In the genomic region with DNA sequence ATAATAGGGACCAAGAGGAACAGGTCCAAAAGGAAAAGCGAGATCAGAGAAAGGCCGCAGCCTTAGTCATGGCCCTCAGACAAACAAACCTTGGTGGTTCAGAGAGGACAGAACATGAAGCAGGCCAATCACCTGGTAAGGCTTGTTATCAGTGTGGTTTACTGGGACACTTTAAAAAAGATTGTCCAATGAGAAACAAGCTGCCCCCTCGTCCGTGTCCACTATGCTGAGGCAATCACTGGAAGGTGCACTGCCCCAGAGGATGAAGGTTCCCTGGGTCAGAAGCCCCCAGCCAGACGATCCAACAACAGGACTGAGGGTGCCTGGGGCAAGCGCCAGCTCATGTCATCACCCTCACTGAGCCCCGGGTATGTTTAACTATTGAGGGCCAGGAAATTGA, we compare ENCODE assay signal across 10 cellular contexts. TPM values are rescaled to one million over a fixed set of nuclear protein-coding genes. Genes with fewer than 3 reads are reported as not detected.
DNase-seq lines count a peak whose midpoint lies in the region; ATAC-seq and TF ChIP-seq lines count a peak whose summit lies in the region.
"Not testable (repeated sequence)": the region's sequence is repeated elsewhere in the genome, so short reads cannot be mapped to it uniquely, and the experiment has no call there.
"Had no signal": no experiment of that assay in that cellular context is flagged by ENCODE, and none has a peak within 500 bp of the region (broad histone marks: within the 10 kb centered on the region; RNA-seq: fewer than 3 reads in every experiment).

No MANE protein-coding gene starts in this region.

- H3K18ac ChIP-seq in mesendoderm (ENCODE audit: low read length): not testable (repeated sequence)

- H3K27me3 ChIP-seq in GM23338 (ENCODE audit: insufficient read depth): peaks cover 34% of the 10 kb centered on the region
- H3K27me3 ChIP-seq in Loucy (ENCODE audit: insufficient read depth, low read length, poor library complexity, severe bottlenecking); endodermal cell (ENCODE audit: control insufficient read depth, insufficient read depth, low read length, poor library complexity, severe bottlenecking); mesendoderm (ENCODE audit: insufficient read depth, low read length, poor library complexity); psoas muscle (ENCODE audit: insufficient read depth in 3 of 3, low read length in 2 of 3): not testable (repeated sequence)

- not testable (repeated sequence) for H3K9me3 ChIP-seq in Loucy (ENCODE audit: insufficient read depth, low read depth, low read length); endodermal cell (ENCODE audit: control insufficient read depth, low read length); psoas muscle

- not testable (repeated sequence) for H3K9me2 ChIP-seq in GM23338 (ENCODE audit: insufficient read depth); Loucy (replicated peaks; ENCODE audit: low read depth, low read length)

- H4K20me1 ChIP-seq in GM23338 (replicated peaks; ENCODE audit: insufficient read depth): not testable (repeated sequence)
- peaks cover 12% of the 10 kb centered on the region for H4K20me1 ChIP-seq in Loucy (ENCODE audit: insufficient read depth, low read length, poor library complexity, severe bottlenecking)

- DNase-seq in GM23338 (ENCODE audit: low spot score); psoas muscle: not testable (repeated sequence)
- DNase-seq in endodermal cell (peak; percentile 54), left lobe of liver (ENCODE audit: low spot score) (peak; percentile 46), mesendoderm (peak; percentile 30)

- H4K5ac ChIP-seq in mesendoderm (ENCODE audit: low read length): not testable (repeated sequence)

- not testable (repeated sequence) for TF ChIP-seq CTCF in GM23338 (conservative IDR thresholded peaks at IDR 0.05; ENCODE audit: low read depth in 2 of 2); Loucy (conservative IDR thresholded peaks at IDR 0.05; ENCODE audit: low read length); endodermal cell (conservative IDR thresholded peaks at IDR 0.05); psoas muscle (IDR thresholded peaks at IDR 0.05)

- not testable (repeated sequence) for H3K4me3 Mint-ChIP-seq in GM23338
- H3K4me3 Mint-ChIP-seq in endodermal cell: peak overlapping the region; percentile 83

- intact Hi-C loops in psoas muscle (cut with DNase I): not testable (repeated sequence)

- not testable (repeated sequence) for H3K4ac ChIP-seq in mesendoderm (ENCODE audit: low read depth, low read length)

- peaks cover 53% of the 10 kb centered on the region for H3K27me3 Mint-ChIP-seq in GM23338 (ENCODE audit: insufficient read depth, low read depth, poor library complexity)
- H3K27me3 Mint-ChIP-seq in endodermal cell (ENCODE audit: insufficient read depth): not testable (repeated sequence)

- H3K4me1 Mint-ChIP-seq in GM23338 (peaks cover 36% of the 10 kb centered on the region), endodermal cell (peaks cover 24% of the 10 kb centered on the region)

- H3K4me1 ChIP-seq in GM23338 (ENCODE audit: insufficient read depth) (peaks cover 19% of the 10 kb centered on the region), Loucy (ENCODE audit: insufficient read depth, low read length, poor library complexity, severe bottlenecking) (peaks cover 12% of the 10 kb centered on the region)
- not testable (repeated sequence) for H3K4me1 ChIP-seq in endodermal cell (ENCODE audit: control insufficient read depth, insufficient read depth, low read length); mesendoderm (ENCODE audit: control insufficient read depth, low read depth, low read length); psoas muscle

- H2AK5ac ChIP-seq in mesendoderm (ENCODE audit: low read length): not testable (repeated sequence)

- H3K23ac ChIP-seq in mesendoderm (ENCODE audit: low read length): not testable (repeated sequence)

- not testable (repeated sequence) for H2AFZ ChIP-seq in GM23338; Loucy (ENCODE audit: low read length)

- H3K4me3 ChIP-seq in GM23338; mesendoderm (ENCODE audit: low read length); psoas muscle: not testable (repeated sequence)
- H3K4me3 ChIP-seq in Loucy (ENCODE audit: low read length, poor library complexity, severe bottlenecking): peak overlapping the region; percentile 76
- H3K4me3 ChIP-seq in endodermal cell (ENCODE audit: low read length): peak overlapping the region; percentile 56

- not testable (repeated sequence) for H3K27ac ChIP-seq in GM23338 (ENCODE audit: low read depth); endodermal cell (ENCODE audit: low read depth, low read length); mesendoderm (ENCODE audit: low read depth, low read length)
- H3K27ac ChIP-seq in psoas muscle: peak overlapping the region; percentile 46

- not testable (repeated sequence) for H2BK15ac ChIP-seq in mesendoderm (replicated peaks; ENCODE audit: low read depth)

- H3K4me2 ChIP-seq in GM23338 (peak overlapping the region; percentile 95; the same call in 1 of the 2 replicates), Loucy (ENCODE audit: low read depth, low read length, poor library complexity, severe bottlenecking) (peak overlapping the region; percentile 69)
- not testable (repeated sequence) for H3K4me2 ChIP-seq in mesendoderm (ENCODE audit: low read length)

- H3K9me3 Mint-ChIP-seq in GM23338 (peaks cover 13% of the 10 kb centered on the region), endodermal cell (peaks cover 10% of the 10 kb centered on the region)

- ATAC-seq in GM23338, left lobe of liver, psoas muscle: not testable (repeated sequence)

- H3F3A ChIP-seq in GM23338 (replicated peaks; ENCODE audit: low read depth); Loucy (ENCODE audit: low read depth): not testable (repeated sequence)

- 40 to 77% methylated on average over 1 to 7 of the region's 7 CpGs for WGBS in endodermal cell (ENCODE audit: insufficient coverage in 1 of 2, insufficient read length in 1 of 2), 2 experiments
- WGBS in mesendoderm (ENCODE audit: extremely low coverage, insufficient coverage, low lambda C conversion rate): no CpG with 5 or more reads among the region's 7 CpGs
- 27 to 57% (median 36%) methylated on average over 6 to 7 of the region's 7 CpGs for WGBS in psoas muscle, 3 donors

- H3K27ac Mint-ChIP-seq in GM23338: not testable (repeated sequence)
- peak overlapping the region; percentile 58 for H3K27ac Mint-ChIP-seq in endodermal cell

- not testable (repeated sequence) for H3K79me2 ChIP-seq in GM23338 (replicated peaks; ENCODE audit: insufficient read depth); mesendoderm (ENCODE audit: control insufficient read depth, insufficient read depth, low read length)
- peaks cover 44% of the 10 kb centered on the region for H3K79me2 ChIP-seq in Loucy (ENCODE audit: insufficient read depth, low read length)

- not testable (repeated sequence) for H4K8ac ChIP-seq in mesendoderm (ENCODE audit: low read depth, low read length)

- not testable (repeated sequence) for H3K36me3 ChIP-seq in GM23338 (ENCODE audit: insufficient read depth); Loucy (ENCODE audit: insufficient read depth, low read length); endodermal cell (ENCODE audit: control insufficient read depth, insufficient read depth, low read length); mesendoderm (ENCODE audit: control insufficient read depth, insufficient read depth, low read length); psoas muscle (ENCODE audit: insufficient read depth in 1 of 2, low read depth in 1 of 2)

- H3K56ac ChIP-seq in mesendoderm (ENCODE audit: low read length): not testable (repeated sequence)

- H3K79me1 ChIP-seq in mesendoderm (ENCODE audit: low read length): not testable (repeated sequence)

- not testable (repeated sequence) for H2BK5ac ChIP-seq in mesendoderm (ENCODE audit: low read length)

- not testable (repeated sequence) for H3K9ac ChIP-seq in Loucy (ENCODE audit: low read depth, low read length, poor library complexity, severe bottlenecking); endodermal cell (ENCODE audit: extremely low read depth, low read length, poor library complexity, severe bottlenecking); mesendoderm (ENCODE audit: low read length)

- peaks cover 34% of the 10 kb centered on the region for H3K36me3 Mint-ChIP-seq in GM23338 (ENCODE audit: low read depth)
- H3K36me3 Mint-ChIP-seq in endodermal cell (ENCODE audit: low read depth): peaks cover 19% of the 10 kb centered on the region

- H2BK120ac ChIP-seq in mesendoderm (ENCODE audit: low read depth, low read length): not testable (repeated sequence)

RNA-seq across cellular contexts. Expression of gene NUDT8, which starts 6.8 kb away (rescaled TPM):
- total RNA-seq in GM23338 (2014; rRNA removed; shearing (Covaris generic)): 5.0 and 6.6 TPM in 2 replicates
- polyA plus RNA-seq in GM23338 (2016; fragmentation: Nextera tagmentation; extraction: Ambion mirVana): 15.1 and 16.4 TPM in 2 replicates
- 10 to 100 TPM in 1 of 2 donors, 1 to 10 TPM in 1; 9.5 to 13.1 TPM for total RNA-seq in endodermal cell
- polyA plus RNA-seq in endodermal cell (2013, experiment 1 of 2): 13.6 TPM
- 13.4 TPM for polyA plus RNA-seq in endodermal cell (2013, experiment 2 of 2)
- 41.6 TPM for total RNA-seq in left lobe of liver
- polyA plus RNA-seq in mesendoderm (2013, experiment 1 of 2): 4.2 TPM
- polyA plus RNA-seq in mesendoderm (2013, experiment 2 of 2): 3.9 TPM
- total RNA-seq in psoas muscle: 10 to 100 TPM; 19.0 to 37.0 (median 31.8) TPM
- polyA plus RNA-seq in psoas muscle: 10 to 100 TPM; 28.5 to 52.2 (median 48.9) TPM

RNA-seq across cellular contexts. Expression of gene NDUFV1, which starts 16.2 kb away (rescaled TPM):
- 202 and 241 TPM in 2 replicates for total RNA-seq in GM23338 (2014; rRNA removed; shearing (Covaris generic))
- 98.6 and 104 TPM in 2 replicates for polyA plus RNA-seq in GM23338 (2016; fragmentation: Nextera tagmentation; extraction: Ambion mirVana)
- 100 to 1,000 TPM; 135 to 160 TPM for total RNA-seq in endodermal cell
- 138 TPM for polyA plus RNA-seq in endodermal cell (2013, experiment 1 of 2)
- 109 TPM for polyA plus RNA-seq in endodermal cell (2013, experiment 2 of 2)
- total RNA-seq in left lobe of liver: 192 TPM
- polyA plus RNA-seq in mesendoderm (2013, experiment 1 of 2): 58.8 TPM
- 56.6 TPM for polyA plus RNA-seq in mesendoderm (2013, experiment 2 of 2)
- 100 to 1,000 TPM; 250 to 413 (median 364) TPM for total RNA-seq in psoas muscle
- 100 to 1,000 TPM; 248 to 340 (median 287) TPM for polyA plus RNA-seq in psoas muscle

RNA-seq across cellular contexts. Expression of gene TBX10, which starts 16.7 kb away (rescaled TPM):
- 0.10 TPM in 1 of 2 replicates, not detected in the other for total RNA-seq in GM23338 (2014; rRNA removed; shearing (Covaris generic))
- polyA plus RNA-seq in GM23338 (2016; fragmentation: Nextera tagmentation; extraction: Ambion mirVana): not detected in 2 replicates
- not detected for total RNA-seq in endodermal cell
- polyA plus RNA-seq in endodermal cell (2013, experiment 1 of 2): 1.7 TPM
- 1.7 TPM for polyA plus RNA-seq in endodermal cell (2013, experiment 2 of 2)
- 0.15 TPM for total RNA-seq in left lobe of liver
- polyA plus RNA-seq in mesendoderm (2013, experiment 1 of 2): 0.04 TPM
- 0.03 TPM for polyA plus RNA-seq in mesendoderm (2013, experiment 2 of 2)
- not detected for total RNA-seq in psoas muscle
- polyA plus RNA-seq in psoas muscle: under 1 TPM in 1 of 3 donors, not detected in 2; 0.01 TPM
- total RNA-seq: Caco-2; CD4-positive, alpha-beta T cell had no signal
- polyA plus RNA-seq: A549, BJ had no signal

RNA-seq across cellular contexts. Expression of gene ACY3, which starts 27.6 kb away (rescaled TPM):
- 0.31 and 0.87 TPM in 2 replicates for total RNA-seq in GM23338 (2014; rRNA removed; shearing (Covaris generic))
- polyA plus RNA-seq in GM23338 (2016; fragmentation: Nextera tagmentation; extraction: Ambion mirVana) (not detected in 2 replicates), psoas muscle (under 1 TPM in 1 of 3 donors, not detected in 2; 0.04 TPM)
- total RNA-seq in endodermal cell (under 1 TPM; 0.20 to 0.71 TPM), left lobe of liver (9.7 TPM), psoas muscle (not detected)
- not detected for polyA plus RNA-seq in endodermal cell (2013, experiment 1 of 2)
- polyA plus RNA-seq in endodermal cell (2013, experiment 2 of 2): not detected
- 0.08 TPM for polyA plus RNA-seq in mesendoderm (2013, experiment 1 of 2)
- 0.13 TPM for polyA plus RNA-seq in mesendoderm (2013, experiment 2 of 2)
- polyA plus RNA-seq: BJ had no signal

RNA-seq across cellular contexts. Expression of gene GSTP1, which starts 39.3 kb away (rescaled TPM):
- 1,021 and 1,776 TPM in 2 replicates for total RNA-seq in GM23338 (2014; rRNA removed; shearing (Covaris generic))
- polyA plus RNA-seq in GM23338 (2016; fragmentation: Nextera tagmentation; extraction: Ambion mirVana) (1,881 and 1,914 TPM in 2 replicates), psoas muscle (100 to 1,000 TPM; 279 to 410 (median 383) TPM)
- total RNA-seq in endodermal cell (1,000 to 10,000 TPM; 1,359 to 1,473 TPM), left lobe of liver (30.9 TPM), psoas muscle (100 to 1,000 TPM; 224 to 364 (median 274) TPM)
- polyA plus RNA-seq in endodermal cell (2013, experiment 1 of 2): 860 TPM
- polyA plus RNA-seq in endodermal cell (2013, experiment 2 of 2): 803 TPM
- polyA plus RNA-seq in mesendoderm (2013, experiment 1 of 2): 1,349 TPM
- 1,345 TPM for polyA plus RNA-seq in mesendoderm (2013, experiment 2 of 2)
